In the genomic region with DNA sequence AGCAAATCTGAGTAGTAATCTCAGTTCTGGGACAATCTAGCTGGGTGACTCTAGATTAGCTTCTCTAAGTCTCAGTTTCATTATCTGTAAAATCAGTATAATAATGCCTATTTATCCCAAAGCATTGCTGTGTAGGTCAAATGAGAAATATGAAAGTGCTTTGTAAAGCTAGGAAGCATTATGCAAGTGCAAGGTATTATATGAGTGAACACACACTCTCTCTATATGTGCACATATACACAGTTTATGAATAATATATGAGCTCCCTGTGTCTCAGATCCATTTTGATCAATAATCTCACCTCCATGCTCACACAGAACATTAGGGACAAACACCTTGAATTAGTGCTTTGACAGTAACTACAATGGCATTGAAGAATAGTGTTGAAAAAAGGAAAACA, we compare ENCODE assay signal across 18 cellular contexts.
DNase-seq lines count a peak whose midpoint lies in the region; ATAC-seq and TF ChIP-seq lines count a peak whose summit lies in the region.
"Had no signal": no experiment of that assay in that cellular context is flagged by ENCODE, and none has a peak within 500 bp of the region (broad histone marks: within the 10 kb centered on the region; RNA-seq: fewer than 3 reads in every experiment).

No MANE protein-coding gene starts in this region.

- TF ChIP-seq POLR2A in erythroblast (IDR thresholded peaks at IDR 0.05; ENCODE audit: low read length): no peak

- no peaks in the 10 kb centered on the region for H4K20me1 ChIP-seq in smooth muscle cell (ENCODE audit: low read depth)
- H4K20me1 ChIP-seq: BLaER1 treated with 17β-estradiol and CSF1 and Interleukin-3, amounts not matched to agents 10 nM and 100 nM had no signal

- H3K4me3 ChIP-seq in cardiac muscle cell: no peak overlapping the region
- peak overlapping the region; percentile 17 for H3K4me3 ChIP-seq in endodermal cell (ENCODE audit: low read length)
- no peak overlapping the region for H3K4me3 ChIP-seq in smooth muscle cell
- H3K4me3 ChIP-seq: BLaER1 treated with 17β-estradiol and CSF1 and Interleukin-3, amounts not matched to agents 10 nM and 100 nM; GM23338 had no signal

- no peaks in the 10 kb centered on the region for H3K36me3 ChIP-seq in cardiac muscle cell
- H3K36me3 ChIP-seq in endodermal cell (ENCODE audit: control insufficient read depth, insufficient read depth, low read length): no peaks in the 10 kb centered on the region
- H3K36me3 ChIP-seq in smooth muscle cell (ENCODE audit: low read depth): no peaks in the 10 kb centered on the region
- H3K36me3 ChIP-seq: BLaER1 treated with 17β-estradiol and CSF1 and Interleukin-3, amounts not matched to agents 10 nM and 100 nM had no signal

- H3K27ac ChIP-seq in cardiac muscle cell (peak overlapping the region; percentile 73), endodermal cell (ENCODE audit: low read depth, low read length) (no peak overlapping the region), smooth muscle cell (ENCODE audit: low read depth) (no peak overlapping the region)
- H3K27ac ChIP-seq: BLaER1 treated with 17β-estradiol and CSF1 and Interleukin-3, amounts not matched to agents 10 nM and 100 nM had no signal

- H3K9ac ChIP-seq in endodermal cell (ENCODE audit: extremely low read depth, low read length, poor library complexity, severe bottlenecking) (no peak overlapping the region), smooth muscle cell (ENCODE audit: low read depth) (no peak overlapping the region)
- H3K9ac ChIP-seq: BLaER1 treated with 17β-estradiol and CSF1 and Interleukin-3, amounts not matched to agents 10 nM and 100 nM had no signal

- H3F3A ChIP-seq in smooth muscle cell (ENCODE audit: low read depth): peaks cover 21% of the 10 kb centered on the region

- H3K36me3 Mint-ChIP-seq in endodermal cell (ENCODE audit: low read depth): no peaks in the 10 kb centered on the region
- H3K36me3 Mint-ChIP-seq: CD14-positive monocyte; CD8-positive, alpha-beta memory T cell had no signal

- ATAC-seq in Right ventricle myocardium inferior: no peak
- ATAC-seq: GM23338, HCT116 had no signal

- no peak overlapping the region for H2AFZ ChIP-seq in smooth muscle cell (ENCODE audit: low read depth)
- H2AFZ ChIP-seq: GM23338 had no signal

- TF ChIP-seq CTCF in cardiac muscle cell (IDR thresholded peaks at IDR 0.05; ENCODE audit: low read depth, low read length) (no peak), endodermal cell (conservative IDR thresholded peaks at IDR 0.05) (no peak), smooth muscle cell (IDR thresholded peaks at IDR 0.05; ENCODE audit: borderline replicate concordance, insufficient read depth, poor library complexity, severe bottlenecking) (no peak)

- no peaks in the 10 kb centered on the region for H3K27me3 Mint-ChIP-seq in endodermal cell (ENCODE audit: insufficient read depth)
- H3K27me3 Mint-ChIP-seq: B cell; CD4-positive, alpha-beta T cell; CD8-positive, alpha-beta memory T cell had no signal

- no peak overlapping the region for H3K27ac Mint-ChIP-seq in endodermal cell
- H3K27ac Mint-ChIP-seq: B cell; CD14-positive monocyte; CD4-positive, alpha-beta T cell; CD8-positive, alpha-beta memory T cell; GM23338; H9 had no signal

- H3K4me1 Mint-ChIP-seq in endodermal cell: peaks cover 32% of the 10 kb centered on the region
- H3K4me1 Mint-ChIP-seq: B cell; CD14-positive monocyte; CD8-positive, alpha-beta memory T cell had no signal

- H3K4me3 Mint-ChIP-seq in endodermal cell: no peak overlapping the region
- H3K4me3 Mint-ChIP-seq: B cell; CD14-positive monocyte; CD4-positive, alpha-beta T cell; GM23338; H9 had no signal

- peaks cover 36% of the 10 kb centered on the region for H3K4me1 ChIP-seq in cardiac muscle cell (ENCODE audit: low read depth)
- H3K4me1 ChIP-seq in endodermal cell (ENCODE audit: control insufficient read depth, insufficient read depth, low read length): peaks cover 10% of the 10 kb centered on the region
- H3K4me1 ChIP-seq in smooth muscle cell (ENCODE audit: low read depth): peaks cover 7% of the 10 kb centered on the region

- no peaks in the 10 kb centered on the region for H3K79me2 ChIP-seq in smooth muscle cell (ENCODE audit: low read depth)

- H3K9me3 Mint-ChIP-seq in endodermal cell: no peaks in the 10 kb centered on the region
- H3K9me3 Mint-ChIP-seq: CD4-positive, alpha-beta T cell; CD8-positive, alpha-beta memory T cell; GM23338; H9 had no signal

- H3K9me3 ChIP-seq in cardiac muscle cell (ENCODE audit: low read depth) (no peaks in the 10 kb centered on the region), endodermal cell (ENCODE audit: control insufficient read depth, low read length) (no peaks in the 10 kb centered on the region), smooth muscle cell (replicated peaks; ENCODE audit: low read depth) (no peaks in the 10 kb centered on the region)
- H3K9me3 ChIP-seq: BLaER1 treated with 17β-estradiol and CSF1 and Interleukin-3, amounts not matched to agents 10 nM and 100 nM had no signal

- intact Hi-C loops in Right ventricle myocardium inferior (cut with DNase I): no loop called here

- H3K27me3 ChIP-seq in cardiac muscle cell (no peaks in the 10 kb centered on the region), endodermal cell (ENCODE audit: control insufficient read depth, insufficient read depth, low read length, poor library complexity, severe bottlenecking) (no peaks in the 10 kb centered on the region), smooth muscle cell (ENCODE audit: low read depth) (no peaks in the 10 kb centered on the region)
- H3K27me3 ChIP-seq: BLaER1 treated with 17β-estradiol and CSF1 and Interleukin-3, amounts not matched to agents 10 nM and 100 nM had no signal

- peak overlapping the region; percentile 5 for H3K4me2 ChIP-seq in smooth muscle cell
- H3K4me2 ChIP-seq: BLaER1 treated with 17β-estradiol and CSF1 and Interleukin-3, amounts not matched to agents 10 nM and 100 nM; GM23338 had no signal

- DNase-seq in cardiac muscle cell (ENCODE audit: low read depth in 1 of 2, low spot score in 1 of 2) (no peak), Right ventricle myocardium inferior (ENCODE audit: missing footprints) (no peak), endodermal cell (no peak), smooth muscle cell (lab: John Stamatoyannopoulos, UW; ENCODE audit: unreplicated experiment) (no peak), SIG-M5 treated with dmso at 0.1 percent for 504 hours (lab: John Stamatoyannopoulos, UW; ENCODE audit: unreplicated experiment) (no peak), erythroblast (lab: John Stamatoyannopoulos, UW) (no peak)
- DNase-seq: CD4-positive, alpha-beta T cell; CD8-positive, alpha-beta memory T cell; DMS 273 treated with DMSO at 0.1 percent for 48 hours; DMS79; EL; GDM1; H9 had no signal
